27 cellular contexts compared by ENCODE assay signal in genomic region chr10:114002422-114002821, GRCh38. TPM values are rescaled to one million over a fixed set of nuclear protein-coding genes. Genes with fewer than 3 reads are reported as not detected.
A peak's percentile ranks its signal among the peaks of the same experiment; 100 is the strongest.
DNase-seq lines count a peak whose midpoint lies in the region; ATAC-seq, FAIRE-seq and TF ChIP-seq lines count a peak whose summit lies in the region.
"Had no signal": no experiment of that assay in that cellular context is flagged by ENCODE, and none has a peak within 500 bp of the region (broad histone marks: within the 10 kb centered on the region; RNA-seq: fewer than 3 reads in every experiment).

No MANE protein-coding gene starts in this region.

- DNase-seq in A549 (ENCODE audit: low read depth in 1 of 2, low spot score in 1 of 2) (peak; percentile 15 to 23), HCT116 (ENCODE audit: low read depth, low spot score) (no peak), SK-MEL-5 (ENCODE audit: low read depth, low spot score) (peak; percentile 8), epithelial cell of esophagus (ENCODE audit: low read depth) (no peak), NCI-H187 (lab: John Stamatoyannopoulos, UW) (no peak), ascending aorta (ENCODE audit: low spot score in 2 of 2) (no peak)
- DNase-seq in activated CD4-positive, alpha-beta T cell treated with anti-CD3 and anti-CD28 coated beads, Interleukin-2, amount 50 U/mL, for 4 hours = no peak
- DNase-seq: activated CD4-positive, alpha-beta T cell treated with anti-CD3 and anti-CD28 coated beads, Interleukin-2, amount 10 ng/mL, durations not matched to agents 24 days and 14 days; activated naive CD8-positive, alpha-beta T cell treated with anti-CD3 and anti-CD28 coated beads, Interleukin-2, amount 50 U/mL, for 24 hours; activated T-cell treated with anti-CD3 and anti-CD28 coated beads, Interleukin-2, amount 50 U/mL, for 4 hours; CD8-positive, alpha-beta memory T cell; effector CD4-positive, alpha-beta T cell; erythroblast; GF-D8; Karpas-422; mammary epithelial cell; NCI-H226; PC-3; Right ventricle myocardium superior; stimulated activated CD4-positive, alpha-beta T cell treated with anti-CD3 and anti-CD28 coated beads, Interleukin-4, amount 100 ng/mL, for 4 hours; upper lobe of right lung had no signal

- H2AFZ ChIP-seq in HCT116 (ENCODE audit: low read depth, low read length, poor library complexity, severe bottlenecking) = no peak overlapping the region

- ATAC-seq in A549 (peak; percentile 59 to 78; a peak in 4 of 6 replicates), HCT116 (peak; percentile 84), HG03469 (IDR thresholded peaks at IDR 0.05; ENCODE audit: unreplicated experiment) (no peak)
- ATAC-seq: activated naive CD8-positive, alpha-beta T cell treated with anti-CD3 and anti-CD28 coated beads, Interleukin-2, amount 50 U/mL, for 24 hours; activated T-cell treated with anti-CD3 and anti-CD28 coated beads, Interleukin-2, amount 50 U/mL, for 4 hours; PC-3; stimulated activated memory B cell treated with anti-CD40 and anti-IgM and Interleukin-4, amounts not matched to agents 10 μg/mL and 1 μg/mL and 100 μg/mL, for 72 hours; upper lobe of right lung had no signal

- intact Hi-C loops in HCT116 (cut with micrococcal nuclease) = no loop called here
- intact Hi-C loops in ascending aorta (cut with DNase I) = no loop called here

- 66% methylated on average over 7 of the region's 7 CpGs for WGBS in A549 (ENCODE audit: missing lambda C conversion rate)

- H3K9me3 ChIP-seq in A549 (no peaks in the 10 kb centered on the region), HCT116 (ENCODE audit: control insufficient read depth in 1 of 2, insufficient read depth in 1 of 2, low read depth in 1 of 2, low read length in 2 of 2) (no peaks in the 10 kb centered on the region), ascending aorta (no peaks in the 10 kb centered on the region)
- H3K9me3 ChIP-seq: HAP-1, prostate gland, upper lobe of right lung had no signal

- TF ChIP-seq EP300 in A549 (IDR thresholded peaks at IDR 0.05) = no peak

- H3K27ac ChIP-seq in A549 (no peak overlapping the region), HCT116 (ENCODE audit: low read depth, low read length) (no peak overlapping the region), ascending aorta (no peak overlapping the region)
- H3K27ac ChIP-seq: prostate gland, upper lobe of right lung had no signal

- POLR2A ChIA-PET in A549 (lab: Yijun Ruan, JAX) (no interaction called here), HCT116 (lab: Charles Lee) (no interaction called here)

- H3K27me3 ChIP-seq in HCT116 (ENCODE audit: insufficient read depth, low read length) (no peaks in the 10 kb centered on the region), ascending aorta (no peaks in the 10 kb centered on the region)
- H3K27me3 ChIP-seq: upper lobe of right lung had no signal

- no peak for FAIRE-seq in A549 (lab: Jason Lieb, UNC)
- FAIRE-seq: GM19239 had no signal

- H3K79me2 ChIP-seq in HCT116 (ENCODE audit: insufficient read depth, low read length) = no peaks in the 10 kb centered on the region

- no peaks in the 10 kb centered on the region for H3K36me3 ChIP-seq in HCT116 (ENCODE audit: control insufficient read depth in 1 of 2, insufficient read depth in 2 of 2, low read length in 2 of 2)
- no peaks in the 10 kb centered on the region for H3K36me3 ChIP-seq in ascending aorta
- H3K36me3 ChIP-seq: HAP-1, prostate gland, upper lobe of right lung had no signal

- RAD21 ChIA-PET in HCT116 (lab: Charles Lee; ENCODE audit: low non-redundant PET in 1 of 2, low total read pairs in 2 of 2, uncharacterized antibody in 2 of 2, unreplicated experiment in 2 of 2) = no interaction called here

- no TSS peak for BruUV-seq in HCT116 (replicated peaks; lab: Mats Ljungman, UMichigan)

- TF ChIP-seq CTCF in A549 (IDR thresholded peaks at IDR 0.05) = no peak
- peak in 2 of 3 experiments; percentile 30 to 34; a peak in 1 of 6 replicates for TF ChIP-seq CTCF in HCT116 (IDR thresholded peaks at IDR 0.05 in 2 of 3, conservative IDR thresholded peaks at IDR 0.05 in 1 of 3; ENCODE audit: borderline replicate concordance in 1 of 3, insufficient read depth in 1 of 3, low read depth in 2 of 3, low read length in 2 of 3)
- TF ChIP-seq CTCF in epithelial cell of esophagus (IDR thresholded peaks at IDR 0.05; ENCODE audit: insufficient read depth, low read depth, low read length, missing control alignments) = peak; percentile 11
- no peak for TF ChIP-seq CTCF in ascending aorta (IDR thresholded peaks at IDR 0.05)

- no peaks in the 10 kb centered on the region for H4K20me1 ChIP-seq in HCT116 (ENCODE audit: insufficient read depth)

- TF ChIP-seq RAD21 in A549 (conservative IDR thresholded peaks at IDR 0.05 in 1 of 2, IDR thresholded peaks at IDR 0.05 in 1 of 2) (no peak), HCT116 (IDR thresholded peaks at IDR 0.05; ENCODE audit: low read depth) (no peak)

- in situ Hi-C loops in SK-MEL-5 (cut with HindIII; ENCODE audit: low pct_unique_long_range_greater_than_20kb, low sequenced_read_pairs) = no loop called here

- no peak overlapping the region for H3K9ac ChIP-seq in HCT116 (ENCODE audit: low read length)

- H3K9me2 ChIP-seq in HCT116 (ENCODE audit: insufficient read depth) = no peaks in the 10 kb centered on the region

- no peak overlapping the region for H3K4me2 ChIP-seq in A549
- H3K4me2 ChIP-seq in HCT116 (ENCODE audit: low read length) = no peak overlapping the region

- H3K4me3 ChIP-seq in A549 (no peak overlapping the region), HCT116 (replicated peaks in 1 of 2; ENCODE audit: low read depth in 1 of 2, low read length in 2 of 2) (no peak overlapping the region), epithelial cell of esophagus (ENCODE audit: low read length) (no peak overlapping the region), ascending aorta (no peak overlapping the region)
- H3K4me3 ChIP-seq: HAP-1, prostate gland, upper lobe of right lung had no signal

- no peak for TF ChIP-seq POLR2A in A549 (IDR thresholded peaks at IDR 0.05; ENCODE audit: low read length)
- no peak for TF ChIP-seq POLR2A in HCT116 (IDR thresholded peaks at IDR 0.05; ENCODE audit: borderline replicate concordance, extremely low read depth, insufficient read depth, insufficient read length)

- CTCF ChIA-PET in A549 (lab: Yijun Ruan, JAX) (interaction anchor here (0.7 to 1.3 kb wide), 5 partner anchors 10 to 22 kb away, joined by 3 to 5 read pairs (median 3); no protein-coding TSS in a partner anchor), HCT116 (lab: Charles Lee) (interaction anchor here (0.9 to 1.4 kb wide), 3 partner anchors 9 to 20 kb away, joined by 3 to 4 read pairs (median 3); no protein-coding TSS in a partner anchor)

- H3K4me1 ChIP-seq in A549 = no peaks in the 10 kb centered on the region
- no peaks in the 10 kb centered on the region for H3K4me1 ChIP-seq in HCT116 (ENCODE audit: control insufficient read depth in 1 of 2, insufficient read depth in 2 of 2, low read length in 2 of 2)
- H3K4me1 ChIP-seq in ascending aorta = no peaks in the 10 kb centered on the region
- H3K4me1 ChIP-seq: HAP-1, prostate gland, upper lobe of right lung had no signal

TF ChIP-seq in A549, 52 proteins besides CTCF, POLR2A, EP300 and RAD21 (continues in another document):
- TF ChIP-seq, protein P1, sequence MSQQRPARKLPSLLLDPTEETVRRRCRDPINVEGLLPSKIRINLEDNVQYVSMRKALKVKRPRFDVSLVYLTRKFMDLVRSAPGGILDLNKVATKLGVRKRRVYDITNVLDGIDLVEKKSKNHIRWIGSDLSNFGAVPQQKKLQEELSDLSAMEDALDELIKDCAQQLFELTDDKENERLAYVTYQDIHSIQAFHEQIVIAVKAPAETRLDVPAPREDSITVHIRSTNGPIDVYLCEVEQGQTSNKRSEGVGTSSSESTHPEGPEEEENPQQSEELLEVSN (IDR thresholded peaks at IDR 0.05; ENCODE audit: borderline replicate concordance, low read depth) = no peak
- TF ChIP-seq CHD4 (IDR thresholded peaks at IDR 0.05; ENCODE audit: borderline replicate concordance) = no peak
- no peak for TF ChIP-seq MAZ (IDR thresholded peaks at IDR 0.05; ENCODE audit: borderline replicate concordance, low read depth, low read length)
- TF ChIP-seq CBX2 (IDR thresholded peaks at IDR 0.05; ENCODE audit: borderline replicate concordance, low read depth) = no peak

TF ChIP-seq in HCT116, 20 proteins besides CTCF, POLR2A, EP300 and RAD21 (continues in another document):
- TF ChIP-seq, protein P2, sequence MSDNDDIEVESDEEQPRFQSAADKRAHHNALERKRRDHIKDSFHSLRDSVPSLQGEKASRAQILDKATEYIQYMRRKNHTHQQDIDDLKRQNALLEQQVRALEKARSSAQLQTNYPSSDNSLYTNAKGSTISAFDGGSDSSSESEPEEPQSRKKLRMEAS (IDR thresholded peaks at IDR 0.05) = no peak
- no peak for TF ChIP-seq TCF7L2 (IDR thresholded peaks at IDR 0.05; ENCODE audit: borderline replicate concordance, extremely low read depth, insufficient read depth, insufficient read length)
- TF ChIP-seq FOSL1 (IDR thresholded peaks at IDR 0.05; ENCODE audit: low read depth) = no peak
- TF ChIP-seq SP1 (IDR thresholded peaks at IDR 0.05; ENCODE audit: low read depth) = no peak
- TF ChIP-seq ATF3 (IDR thresholded peaks at IDR 0.05) = no peak
- no peak for TF ChIP-seq EZH2phosphoT487 (IDR thresholded peaks at IDR 0.05; ENCODE audit: borderline replicate concordance)
- TF ChIP-seq SRF (IDR thresholded peaks at IDR 0.05; ENCODE audit: low read depth) = no peak
- TF ChIP-seq JUND (IDR thresholded peaks at IDR 0.05) = no peak

RNA-seq across cellular contexts. Expression of gene ADRB1, which starts 41.2 kb away (rescaled TPM):
- polyA plus RNA-seq in A549 (2011; rRNA removed) (0.36 and 0.58 TPM in 2 replicates), A549 (2017; fragmentation: RNase III; extraction: RNeasy Plus Mini Kit Qiagen cat#74134 plus additional on column Dnase treatment) (0.62 to 0.75 TPM (median 0.66 TPM) in 3 replicates)
- polyA plus RNA-seq in A549 (2012; cell fraction: cytosol; rRNA removed) = 1.1 and 1.6 TPM in 2 replicates
- 2.4 and 3.3 TPM in 2 replicates for polyA plus RNA-seq in A549 (2012; cell fraction: nucleus; rRNA removed)
- 0.37 and 0.54 TPM in 2 replicates for polyA minus RNA-seq in A549 (2011; rRNA and poly(A)+ RNA removed)
- total RNA-seq in HCT116 (2021; ENCODE audit: unreplicated experiment) (0.89 TPM), ascending aorta (not detected)
- polyA plus RNA-seq in HCT116 (2012) = 0.53 and 0.62 TPM in 2 replicates
- 2.9 and 3.3 TPM in 2 replicates for total RNA-seq in SK-MEL-5 (2014; rRNA removed; shearing (Covaris generic))
- polyA plus RNA-seq in SK-MEL-5 (2015; cell fraction: cytosol; rRNA removed) = 2.4 and 2.8 TPM in 2 replicates
- polyA plus RNA-seq in SK-MEL-5 (2015; cell fraction: nucleus; rRNA removed) = 1.2 and 4.2 TPM in 2 replicates
- total RNA-seq: activated CD4-positive, alpha-beta T cell treated with anti-CD3 and anti-CD28 coated beads, Interleukin-2, amount 10 ng/mL, durations not matched to agents 24 days and 14 days; B cell had no signal
- polyA plus RNA-seq: CD8-positive, alpha-beta memory T cell had no signal

Comparison
In these comparisons a context has a peak if more than half of its experiments do, and no peak if none do; other contexts are left out.
1. DNase-seq: peak in A549 (2 of 2) and SK-MEL-5 (single experiment); none in HCT116 (single experiment), epithelial cell of esophagus (single experiment), NCI-H187 (0 of 2), ascending aorta (0 of 2) and activated CD4-positive, alpha-beta T cell treated with anti-CD3 and anti-CD28 coated beads, Interleukin-2, amount 50 U/mL, for 4 hours (0 of 2).
2. CTCF ChIP-seq: peak in HCT116 (2 of 3) and epithelial cell of esophagus (single experiment); none in A549 (single experiment) and ascending aorta (0 of 3).
3. Of the 6 proteins assayed by ChIP-seq in both A549 and HCT116: peak only in A549: none; only in HCT116: CTCF; in both: none; in neither: 5.